ENCODE assay signal across 8 cellular contexts in genomic region chr4:15003441-15003890, GRCh38. TPM values are rescaled to one million over a fixed set of nuclear protein-coding genes. Genes with fewer than 3 reads are reported as not detected.
A peak's percentile ranks its signal among the peaks of the same experiment; 100 is the strongest.
DNase-seq lines count a peak whose midpoint lies in the region; ATAC-seq and TF ChIP-seq lines count a peak whose summit lies in the region.

No MANE protein-coding gene starts in this region.

- no peaks in the 10 kb centered on the region for H3K36me3 ChIP-seq in HCT116 (ENCODE audit: control insufficient read depth in 1 of 2, insufficient read depth in 2 of 2, low read length in 2 of 2)
- peaks cover 12% of the 10 kb centered on the region for H3K36me3 ChIP-seq in NT2/D1 (ENCODE audit: insufficient read depth, insufficient read length, low read length)

- H3K4me3 ChIP-seq in GM12864 (ENCODE audit: low read depth, low read length) (peak overlapping the region; percentile 88), HCT116 (replicated peaks in 1 of 2; ENCODE audit: low read depth in 1 of 2, low read length in 2 of 2) (peak overlapping the region; percentile 65 to 69), NT2/D1 (ENCODE audit: insufficient read length, low read depth) (peak overlapping the region; percentile 84), retinal pigment epithelial cell (ENCODE audit: low read length) (peak overlapping the region; percentile 83)

- no peak for TF ChIP-seq CTCF in GM12864 (IDR thresholded peaks at IDR 0.05; ENCODE audit: low read depth, low read length, missing control alignments)
- no peak for TF ChIP-seq CTCF in HCT116 (IDR thresholded peaks at IDR 0.05 in 2 of 3, conservative IDR thresholded peaks at IDR 0.05 in 1 of 3; ENCODE audit: borderline replicate concordance in 1 of 3, insufficient read depth in 1 of 3, low read depth in 2 of 3, low read length in 2 of 3)
- TF ChIP-seq CTCF in retinal pigment epithelial cell (conservative IDR thresholded peaks at IDR 0.05; ENCODE audit: low read depth, low read length): no peak

- H3K9me3 ChIP-seq in HCT116 (ENCODE audit: control insufficient read depth in 1 of 2, insufficient read depth in 1 of 2, low read depth in 1 of 2, low read length in 2 of 2) (no peaks in the 10 kb centered on the region), NT2/D1 (ENCODE audit: insufficient read depth, low read length) (no peaks in the 10 kb centered on the region)

- no peak for DNase-seq in GM12864 (ENCODE audit: low read depth)
- no peak for DNase-seq in HCT116 (ENCODE audit: low read depth, low spot score)
- DNase-seq in NT2/D1 (ENCODE audit: low read depth, low spot score): no peak
- DNase-seq in activated naive CD4-positive, alpha-beta T cell treated with anti-CD3 and anti-CD28 coated beads, Interleukin-2, amount 50 U/mL, for 16 hours: peak; percentile 69
- DNase-seq in left cardiac atrium: peak; percentile 67
- no peak for DNase-seq in retinal pigment epithelial cell (ENCODE audit: low read depth)
- no peak for DNase-seq in epidermal melanocyte (ENCODE audit: insufficient read length, low spot score)
- no peak for DNase-seq in DMS79 treated with DMSO at 0.1 percent for 48 hours (lab: John Stamatoyannopoulos, UW)

- peak overlapping the region; percentile 62 for H3K9ac ChIP-seq in HCT116 (ENCODE audit: low read length)
- H3K9ac ChIP-seq in NT2/D1 (ENCODE audit: insufficient read length, low read depth): peak overlapping the region; percentile 93

- ATAC-seq in HCT116 (peak; percentile 12), left cardiac atrium (peak in 1 of 2 donors; percentile 4)

- H3K79me2 ChIP-seq in HCT116 (ENCODE audit: insufficient read depth, low read length): no peaks in the 10 kb centered on the region

- RAD21 ChIA-PET in HCT116 (lab: Charles Lee; ENCODE audit: low non-redundant PET in 1 of 2, low total read pairs in 2 of 2, uncharacterized antibody in 2 of 2, unreplicated experiment in 2 of 2): interaction anchor here in 1 of 2 experiments (0.6 to 0.7 kb wide), 2 partner anchors 205 to 240 kb away, joined by 3 to 5 read pairs; no protein-coding TSS in a partner anchor

- no peak overlapping the region for H2AFZ ChIP-seq in HCT116 (ENCODE audit: low read depth, low read length, poor library complexity, severe bottlenecking)

- POLR2A ChIA-PET in HCT116 (lab: Charles Lee): no interaction called here

- BruUV-seq in HCT116 (replicated peaks; lab: Mats Ljungman, UMichigan): no TSS peak

- intact Hi-C loops in HCT116 (cut with micrococcal nuclease) (loop anchor here (5.0 to 10.0 kb wide), 3 partner anchors 146 to 1379 kb away; partner anchors contain the start of gene BOD1L1), left cardiac atrium (cut with DNase I) (loop anchor here in 1 of 2 donors (5.0 kb wide), 1 partner anchor 86 kb away; no protein-coding TSS in a partner anchor)

- H3K4me2 ChIP-seq in HCT116 (ENCODE audit: low read length): peak overlapping the region; percentile 94

- H3K27me3 ChIP-seq in HCT116 (ENCODE audit: insufficient read depth, low read length) (no peaks in the 10 kb centered on the region), NT2/D1 (ENCODE audit: insufficient read depth, insufficient read length) (no peaks in the 10 kb centered on the region)

- no peak for TF ChIP-seq POLR2A in HCT116 (IDR thresholded peaks at IDR 0.05; ENCODE audit: borderline replicate concordance, extremely low read depth, insufficient read depth, insufficient read length)

- no peak for TF ChIP-seq RAD21 in HCT116 (IDR thresholded peaks at IDR 0.05; ENCODE audit: low read depth)

- H3K4me1 ChIP-seq in HCT116 (ENCODE audit: control insufficient read depth in 1 of 2, insufficient read depth in 2 of 2, low read length in 2 of 2) (peaks cover 2 to 18% of the 10 kb centered on the region in 2 experiments; a peak in 3 of 4 replicates), NT2/D1 (ENCODE audit: insufficient read depth, insufficient read length) (no peaks in the 10 kb centered on the region)

- CTCF ChIA-PET in HCT116 (lab: Charles Lee): no interaction called here

- H3K9me2 ChIP-seq in HCT116 (ENCODE audit: insufficient read depth): no peaks in the 10 kb centered on the region

- H4K20me1 ChIP-seq in HCT116 (ENCODE audit: insufficient read depth): no peaks in the 10 kb centered on the region

- peak overlapping the region; percentile 71; the same call in 1 of the 2 replicates for H3K27ac ChIP-seq in HCT116 (ENCODE audit: low read depth, low read length)

TF ChIP-seq in HCT116, 20 proteins besides CTCF, POLR2A, EP300 and RAD21:
- TF ChIP-seq EZH2 (IDR thresholded peaks at IDR 0.05) (no peak), YY1 (IDR thresholded peaks at IDR 0.05; ENCODE audit: extremely low read depth, insufficient replicate concordance, low read depth, low read length) (no peak), CEBPB (IDR thresholded peaks at IDR 0.05; ENCODE audit: low read depth) (no peak), ZNF274 (IDR thresholded peaks at IDR 0.05; ENCODE audit: low read depth, low read length) (no peak)
- TF ChIP-seq, protein P1, sequence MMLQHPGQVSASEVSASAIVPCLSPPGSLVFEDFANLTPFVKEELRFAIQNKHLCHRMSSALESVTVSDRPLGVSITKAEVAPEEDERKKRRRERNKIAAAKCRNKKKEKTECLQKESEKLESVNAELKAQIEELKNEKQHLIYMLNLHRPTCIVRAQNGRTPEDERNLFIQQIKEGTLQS (IDR thresholded peaks at IDR 0.05): no peak

RNA-seq across cellular contexts. Expression of gene CPEB2, which starts 1.2 kb away (rescaled TPM):
- 1.3 TPM for total RNA-seq in HCT116 (2021; ENCODE audit: unreplicated experiment)
- 0.59 and 0.60 TPM in 2 replicates for polyA plus RNA-seq in HCT116 (2012)
- 10 to 100 TPM; 10.4 to 15.8 TPM for total RNA-seq in left cardiac atrium

Comparison
In these comparisons a context has a peak if more than half of its experiments do, and no peak if none do; other contexts are left out.
1. DNase-seq: peak in activated naive CD4-positive, alpha-beta T cell treated with anti-CD3 and anti-CD28 coated beads, Interleukin-2, amount 50 U/mL, for 16 hours (single experiment) and left cardiac atrium (single experiment); none in GM12864 (single experiment), HCT116 (single experiment), NT2/D1 (single experiment), retinal pigment epithelial cell (single experiment), epidermal melanocyte (single experiment) and DMS79 treated with DMSO at 0.1 percent for 48 hours (single experiment).
2. Peak in every context shown above with its lines, with median percentiles within 50 percentile points of each other: H3K4me3 ChIP-seq.